Comparison of ENCODE assay signal across 18 cellular contexts in the genomic region with DNA sequence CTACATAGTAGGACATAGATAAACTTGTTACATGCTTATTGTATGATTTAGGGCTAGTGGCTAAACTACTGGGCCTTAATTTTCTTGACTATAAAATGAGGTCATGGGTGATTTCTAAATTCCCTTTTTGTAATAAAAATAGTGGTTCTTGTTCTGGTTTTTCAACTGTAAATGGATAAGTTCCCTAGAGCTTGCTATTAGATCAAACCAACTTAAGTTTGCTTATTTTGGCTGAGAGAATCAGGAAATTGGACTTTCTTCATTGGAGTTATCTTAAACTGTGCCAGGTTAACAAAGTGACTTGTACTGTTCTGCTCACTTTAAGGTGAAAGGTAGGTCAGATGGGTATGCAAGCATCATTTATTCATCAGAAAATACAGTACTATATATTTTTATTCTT.
DNase-seq lines count a peak whose midpoint lies in the region; ATAC-seq and TF ChIP-seq lines count a peak whose summit lies in the region.
"Had no signal": no experiment of that assay in that cellular context is flagged by ENCODE, and none has a peak within 500 bp of the region (broad histone marks: within the 10 kb centered on the region; RNA-seq: fewer than 3 reads in every experiment).

No MANE protein-coding gene starts in this region.

- DNase-seq in NCI-H69 (lab: John Stamatoyannopoulos, UW): peak; percentile 7
- peak; percentile 70 for DNase-seq in fibroblast of peridontal ligament (ENCODE audit: extremely low read depth)
- DNase-seq in psoas muscle: no peak
- no peak for DNase-seq in cortex of kidney (lab: John Stamatoyannopoulos, UW)
- DNase-seq: BE2C; CD4-positive, alpha-beta T cell; DMS53; IMR-90; Karpas-422; NCI-H1105 treated with DMSO at 0.1 percent for 48 hours; NCI-H1694 treated with DMSO at 0.1 percent for 48 hours; NCI-H345; NCI-H526 treated with DMSO at 0.1 percent for 48 hours; NK-92 treated with Interleukin-12 subunit alpha and Interleukin-12 subunit beta, amount 100 ng/mL, for 24 hours; SIG-M5 had no signal

- H3K4me1 ChIP-seq in HEK293 (ENCODE audit: control insufficient read depth, insufficient read depth, low read length) (peaks cover 11% of the 10 kb centered on the region), psoas muscle (peaks cover 90% of the 10 kb centered on the region)

- H3K36me3 ChIP-seq in HEK293 (ENCODE audit: control insufficient read depth in 2 of 2, insufficient read depth in 1 of 2, low read length in 2 of 2) (no peaks in the 10 kb centered on the region), psoas muscle (ENCODE audit: insufficient read depth in 1 of 2, low read depth in 1 of 2) (no peaks in the 10 kb centered on the region)
- H3K36me3 ChIP-seq: BE2C had no signal

- no peaks in the 10 kb centered on the region for H3K27me3 ChIP-seq in psoas muscle (ENCODE audit: insufficient read depth in 3 of 3, low read length in 2 of 3)
- H3K27me3 ChIP-seq: BE2C had no signal

- H3K9me3 ChIP-seq in HEK293 (ENCODE audit: control insufficient read depth, insufficient read depth, low read depth, low read length) (no peaks in the 10 kb centered on the region), psoas muscle (no peaks in the 10 kb centered on the region)
- H3K9me3 ChIP-seq: BE2C had no signal

- ATAC-seq in psoas muscle (no peak), HG02981 (IDR thresholded peaks at IDR 0.05; ENCODE audit: unreplicated experiment) (no peak), HG03039 (IDR thresholded peaks at IDR 0.05; ENCODE audit: unreplicated experiment) (no peak)

- intact Hi-C loops in psoas muscle (cut with DNase I): no loop called here

- H3K27ac ChIP-seq in HEK293 (ENCODE audit: extremely low read depth, low read depth, low read length): no peak overlapping the region
- peak overlapping the region; percentile 64 for H3K27ac ChIP-seq in psoas muscle

- H3K4me3 ChIP-seq in HEK293 (ENCODE audit: low read depth, low read length): no peak overlapping the region
- H3K4me3 ChIP-seq in psoas muscle: no peak overlapping the region

- CTCF ChIA-PET in HEK293 (lab: Yijun Ruan, JAX): no interaction called here

- POLR2A ChIA-PET in HEK293 (lab: Yijun Ruan, JAX): no interaction called here

- no peak for TF ChIP-seq CTCF in HEK293 (tag by site-specific recombination; IDR thresholded peaks at IDR 0.05)
- TF ChIP-seq CTCF in psoas muscle (IDR thresholded peaks at IDR 0.05): no peak

TF ChIP-seq in HEK293, 187 proteins besides CTCF, POLR2A, EP300 and RAD21:
- TF ChIP-seq FEZF1 (tag by site-specific recombination; IDR thresholded peaks at IDR 0.05): 0 out of 2 replicates have a peak, but pooled peaks have one; percentile 26
- TF ChIP-seq ZNF560 (tag by site-specific recombination; IDR thresholded peaks at IDR 0.05; ENCODE audit: borderline replicate concordance): no peak
- TF ChIP-seq, protein P1, sequence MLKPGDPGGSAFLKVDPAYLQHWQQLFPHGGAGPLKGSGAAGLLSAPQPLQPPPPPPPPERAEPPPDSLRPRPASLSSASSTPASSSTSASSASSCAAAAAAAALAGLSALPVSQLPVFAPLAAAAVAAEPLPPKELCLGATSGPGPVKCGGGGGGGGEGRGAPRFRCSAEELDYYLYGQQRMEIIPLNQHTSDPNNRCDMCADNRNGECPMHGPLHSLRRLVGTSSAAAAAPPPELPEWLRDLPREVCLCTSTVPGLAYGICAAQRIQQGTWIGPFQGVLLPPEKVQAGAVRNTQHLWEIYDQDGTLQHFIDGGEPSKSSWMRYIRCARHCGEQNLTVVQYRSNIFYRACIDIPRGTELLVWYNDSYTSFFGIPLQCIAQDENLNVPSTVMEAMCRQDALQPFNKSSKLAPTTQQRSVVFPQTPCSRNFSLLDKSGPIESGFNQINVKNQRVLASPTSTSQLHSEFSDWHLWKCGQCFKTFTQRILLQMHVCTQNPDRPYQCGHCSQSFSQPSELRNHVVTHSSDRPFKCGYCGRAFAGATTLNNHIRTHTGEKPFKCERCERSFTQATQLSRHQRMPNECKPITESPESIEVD (tag by site-specific recombination; IDR thresholded peaks at IDR 0.05): peak; percentile 66

Comparison
In these comparisons a context has a peak if more than half of its experiments do, and no peak if none do; other contexts are left out.
1. DNase-seq: peak in NCI-H69 (single experiment) and fibroblast of peridontal ligament (single experiment); none in psoas muscle (0 of 2) and cortex of kidney (single experiment).